8 cellular contexts compared by ENCODE assay signal in the genomic region with DNA sequence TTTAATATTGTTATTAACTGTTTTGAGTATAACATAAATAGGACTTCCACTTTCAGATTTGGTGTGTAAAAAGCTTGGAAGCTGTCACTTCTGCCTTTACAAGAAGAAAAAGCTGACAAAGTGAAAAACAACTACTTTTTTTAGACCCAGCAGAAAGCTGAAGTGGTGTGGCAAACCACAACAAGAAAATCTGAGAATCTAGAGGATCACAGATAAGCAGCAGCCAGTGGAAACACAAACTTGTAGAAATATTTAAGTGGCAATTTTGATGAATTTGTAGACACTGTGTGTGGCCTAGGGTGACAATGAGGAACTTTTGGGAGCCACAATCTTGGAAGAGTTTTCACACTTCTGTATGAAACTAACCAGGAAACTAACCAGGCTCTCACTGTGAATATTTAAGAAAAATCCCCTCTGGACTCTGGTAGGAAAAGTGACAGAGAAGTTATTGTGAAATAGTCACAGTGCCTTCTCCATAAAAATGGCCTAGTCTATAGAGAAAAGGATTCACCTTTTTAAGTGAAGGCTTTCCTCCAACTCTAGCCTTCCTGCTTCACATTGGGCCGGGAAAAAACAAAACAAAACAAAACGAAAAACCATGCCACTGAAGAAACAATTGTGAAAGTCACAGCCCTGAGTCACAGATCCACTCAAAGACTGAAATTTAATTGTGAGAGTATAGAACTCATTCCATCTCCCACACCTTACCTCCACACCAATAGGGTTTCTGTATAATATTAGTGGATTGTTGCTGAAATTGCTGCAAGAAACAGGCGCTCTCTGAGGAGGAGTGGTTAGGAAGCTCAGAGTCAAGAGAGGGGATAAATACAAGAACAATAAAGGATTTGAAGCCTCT. TPM values are rescaled to one million over a fixed set of nuclear protein-coding genes. Genes with fewer than 3 reads are reported as not detected.
DNase-seq lines count a peak whose midpoint lies in the region; ATAC-seq and TF ChIP-seq lines count a peak whose summit lies in the region.
"Had no signal": no experiment of that assay in that cellular context is flagged by ENCODE, and none has a peak within 500 bp of the region (broad histone marks: within the 10 kb centered on the region; RNA-seq: fewer than 3 reads in every experiment).

No MANE protein-coding gene starts in this region.

- H3K4me1 ChIP-seq in GM23338 (ENCODE audit: insufficient read depth) (no peaks in the 10 kb centered on the region), KMS-11 (ENCODE audit: low read depth, poor library complexity, severe bottlenecking) (peaks cover 78% of the 10 kb centered on the region)

- ATAC-seq in GM18873 (IDR thresholded peaks at IDR 0.05; ENCODE audit: low FRiP score, unreplicated experiment) (peak; percentile 76), GM23338 (no peak)
- ATAC-seq in natural killer cell treated with Interleukin-12 subunit alpha and Interleukin-12 subunit beta and Interleukin-15 and Interleukin-18, amount 100 ng/mL, for 72 hours: peak; percentile 9 to 58

- H3K4me2 ChIP-seq in GM23338 (no peak overlapping the region), KMS-11 (peak overlapping the region; percentile 75)

- H3K79me2 ChIP-seq in GM23338 (replicated peaks; ENCODE audit: insufficient read depth) (no peaks in the 10 kb centered on the region), KMS-11 (ENCODE audit: insufficient read depth, low read depth) (no peaks in the 10 kb centered on the region)

- no peaks in the 10 kb centered on the region for H3K4me1 Mint-ChIP-seq in GM23338
- H3K4me1 Mint-ChIP-seq in natural killer cell treated with Interleukin-12 subunit alpha and Interleukin-12 subunit beta and Interleukin-15 and Interleukin-18, amount 100 ng/mL, for 72 hours (ENCODE audit: low read depth in 2 of 2): peaks cover 10 to 11% of the 10 kb centered on the region in 2 donors

- TF ChIP-seq CTCF in GM23338 (conservative IDR thresholded peaks at IDR 0.05; ENCODE audit: low read depth in 2 of 2) (no peak), KMS-11 (conservative IDR thresholded peaks at IDR 0.05; ENCODE audit: low read depth, low read length) (no peak; the same call in 1 of the 2 replicates)

- H4K20me1 ChIP-seq in GM23338 (replicated peaks; ENCODE audit: insufficient read depth): no peaks in the 10 kb centered on the region
- H4K20me1 ChIP-seq in KMS-11 (ENCODE audit: insufficient read depth): no peaks in the 10 kb centered on the region

- H2AFZ ChIP-seq in GM23338: peak overlapping the region; percentile 72; the same call in 1 of the 2 replicates
- peak overlapping the region; percentile 47 for H2AFZ ChIP-seq in KMS-11 (ENCODE audit: low read depth)

- H3K9ac ChIP-seq in KMS-11: peak overlapping the region; percentile 69

- no peaks in the 10 kb centered on the region for H3K27me3 Mint-ChIP-seq in GM23338 (ENCODE audit: insufficient read depth, low read depth, poor library complexity)
- H3K27me3 Mint-ChIP-seq in natural killer cell treated with Interleukin-12 subunit alpha and Interleukin-12 subunit beta and Interleukin-15 and Interleukin-18, amount 100 ng/mL, for 72 hours: no peaks in the 10 kb centered on the region

- H3K4me3 ChIP-seq in GM23338 (no peak overlapping the region), KMS-11 (IDR thresholded peaks at IDR 0.05; ENCODE audit: insufficient read depth, low read depth, low read length) (no peak overlapping the region)

- no peak overlapping the region for H3K4me3 Mint-ChIP-seq in GM23338
- H3K4me3 Mint-ChIP-seq in natural killer cell treated with Interleukin-12 subunit alpha and Interleukin-12 subunit beta and Interleukin-15 and Interleukin-18, amount 100 ng/mL, for 72 hours: no peak overlapping the region

- no peaks in the 10 kb centered on the region for H3K9me3 Mint-ChIP-seq in GM23338
- no peaks in the 10 kb centered on the region for H3K9me3 Mint-ChIP-seq in natural killer cell treated with Interleukin-12 subunit alpha and Interleukin-12 subunit beta and Interleukin-15 and Interleukin-18, amount 100 ng/mL, for 72 hours

- DNase-seq in GM23338 (ENCODE audit: low spot score): no peak
- no peak for DNase-seq in natural killer cell treated with Interleukin-12 subunit alpha and Interleukin-12 subunit beta and Interleukin-15 and Interleukin-18, amount 100 ng/mL, for 72 hours (ENCODE audit: low spot score)
- DNase-seq in HuH-7.5 (ENCODE audit: low spot score): no peak
- DNase-seq in activated effector memory CD4-positive, alpha-beta T cell treated with anti-CD3 and anti-CD28 coated beads, Interleukin-2, amount 50 U/mL, for 16 hours: no peak
- DNase-seq in effector CD8-positive, alpha-beta T cell (lab: John Stamatoyannopoulos, UW): no peak

- H3K36me3 ChIP-seq in GM23338 (ENCODE audit: insufficient read depth) (no peaks in the 10 kb centered on the region), KMS-11 (ENCODE audit: insufficient read depth) (no peaks in the 10 kb centered on the region)

- no peaks in the 10 kb centered on the region for H3F3A ChIP-seq in GM23338 (replicated peaks; ENCODE audit: low read depth)

- H3K36me3 Mint-ChIP-seq in GM23338 (ENCODE audit: low read depth): no peaks in the 10 kb centered on the region
- no peaks in the 10 kb centered on the region for H3K36me3 Mint-ChIP-seq in natural killer cell treated with Interleukin-12 subunit alpha and Interleukin-12 subunit beta and Interleukin-15 and Interleukin-18, amount 100 ng/mL, for 72 hours

- no peaks in the 10 kb centered on the region for H3K27me3 ChIP-seq in GM23338 (ENCODE audit: insufficient read depth)
- H3K27me3 ChIP-seq in KMS-11 (ENCODE audit: insufficient read depth, low read depth): no peaks in the 10 kb centered on the region

- no peak overlapping the region for H3K27ac Mint-ChIP-seq in GM23338
- H3K27ac Mint-ChIP-seq in natural killer cell treated with Interleukin-12 subunit alpha and Interleukin-12 subunit beta and Interleukin-15 and Interleukin-18, amount 100 ng/mL, for 72 hours: peak overlapping the region in 1 of 2 donors; percentile 1

- H3K9me2 ChIP-seq in GM23338 (ENCODE audit: insufficient read depth): no peaks in the 10 kb centered on the region

- H3K27ac ChIP-seq in GM23338 (ENCODE audit: low read depth) (no peak overlapping the region), KMS-11 (peak overlapping the region; percentile 93)
- H3K27ac ChIP-seq: HL-60 had no signal

TF ChIP-seq in GM23338, 12 proteins besides CTCF, POLR2A, EP300 and RAD21:
- TF ChIP-seq, protein P1, sequence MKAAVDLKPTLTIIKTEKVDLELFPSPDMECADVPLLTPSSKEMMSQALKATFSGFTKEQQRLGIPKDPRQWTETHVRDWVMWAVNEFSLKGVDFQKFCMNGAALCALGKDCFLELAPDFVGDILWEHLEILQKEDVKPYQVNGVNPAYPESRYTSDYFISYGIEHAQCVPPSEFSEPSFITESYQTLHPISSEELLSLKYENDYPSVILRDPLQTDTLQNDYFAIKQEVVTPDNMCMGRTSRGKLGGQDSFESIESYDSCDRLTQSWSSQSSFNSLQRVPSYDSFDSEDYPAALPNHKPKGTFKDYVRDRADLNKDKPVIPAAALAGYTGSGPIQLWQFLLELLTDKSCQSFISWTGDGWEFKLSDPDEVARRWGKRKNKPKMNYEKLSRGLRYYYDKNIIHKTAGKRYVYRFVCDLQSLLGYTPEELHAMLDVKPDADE (IDR thresholded peaks at IDR 0.05): no peak
- TF ChIP-seq STAT1 (IDR thresholded peaks at IDR 0.05; ENCODE audit: unreplicated experiment): no peak
- TF ChIP-seq ZNF331 (CRISPR knock-in tag; IDR thresholded peaks at IDR 0.05; ENCODE audit: low read depth): no peak
- TF ChIP-seq CREB1 (CRISPR knock-in tag; IDR thresholded peaks at IDR 0.05; ENCODE audit: low read depth): no peak
- no peak for TF ChIP-seq EZH2 (IDR thresholded peaks at IDR 0.05; ENCODE audit: low read depth, unreplicated experiment)

RNA-seq across cellular contexts. Expression of a gene that starts 26.7 kb away (rescaled TPM):
- not detected in 2 replicates for total RNA-seq in GM23338 (2014; rRNA removed; shearing (Covaris generic))
- not detected in 2 replicates for polyA plus RNA-seq in GM23338 (2016; fragmentation: Nextera tagmentation; extraction: Ambion mirVana)
- under 1 TPM; 0.64 to 0.95 TPM for total RNA-seq in natural killer cell treated with Interleukin-12 subunit alpha and Interleukin-12 subunit beta and Interleukin-15 and Interleukin-18, amount 100 ng/mL, for 72 hours
